Comparison of ENCODE assay signal across 30 cellular contexts in the genomic region with DNA sequence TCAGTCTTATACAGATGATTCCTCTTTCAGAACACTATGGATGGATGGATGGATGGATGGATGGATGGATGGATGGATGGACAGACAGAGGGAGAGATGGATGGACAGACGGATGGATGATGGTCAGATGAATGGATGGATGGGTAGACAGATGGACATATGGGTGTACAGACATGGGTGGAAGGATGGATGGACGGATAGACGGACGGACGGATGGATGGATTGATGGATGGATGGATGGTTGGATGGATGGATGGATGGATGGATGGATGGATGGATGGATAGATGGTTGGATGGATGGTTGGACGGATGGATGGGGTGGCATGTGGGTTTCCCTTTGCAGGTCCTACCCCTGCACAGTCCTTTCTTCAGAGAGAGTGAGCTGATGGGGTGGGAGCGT.
"Had no signal": no experiment of that assay in that cellular context is flagged by ENCODE, and none has a peak within 500 bp of the region (broad histone marks: within the 10 kb centered on the region; RNA-seq: fewer than 3 reads in every experiment).

No MANE protein-coding gene starts in this region.

- H3K27ac ChIP-seq: left lung, lower lobe of right lung, neutrophil, ovary, prostate gland, sigmoid colon, spleen, tibial nerve, vagina had no signal

- H3K9me3 Mint-ChIP-seq: neural crest cell; stimulated activated naive CD8-positive, alpha-beta T cell treated with anti-CD3 and anti-CD28 coated beads, Interleukin-15, amount 100 ng/mL, for 72 hours; type B pancreatic cell had no signal

- H3K36me3 Mint-ChIP-seq: naive thymus-derived CD8-positive, alpha-beta T cell; stimulated activated memory B cell treated with anti-CD40 and anti-IgM and Interleukin-4, amounts not matched to agents 10 μg/mL and 1 μg/mL and 100 μg/mL, for 72 hours; type B pancreatic cell had no signal

- H3K27ac Mint-ChIP-seq: naive thymus-derived CD8-positive, alpha-beta T cell; nephron; stimulated activated memory B cell treated with anti-CD40 and anti-IgM and Interleukin-4, amounts not matched to agents 10 μg/mL and 1 μg/mL and 100 μg/mL, for 72 hours; stimulated activated naive CD8-positive, alpha-beta T cell treated with anti-CD3 and anti-CD28 coated beads, Interleukin-15, amount 100 ng/mL, for 72 hours; type B pancreatic cell had no signal

- H3K4me3 Mint-ChIP-seq: naive thymus-derived CD8-positive, alpha-beta T cell; nephron; neural crest cell; stimulated activated memory B cell treated with anti-CD40 and anti-IgM and Interleukin-4, amounts not matched to agents 10 μg/mL and 1 μg/mL and 100 μg/mL, for 72 hours; stimulated activated naive CD8-positive, alpha-beta T cell treated with anti-CD3 and anti-CD28 coated beads, Interleukin-15, amount 100 ng/mL, for 72 hours; type B pancreatic cell had no signal

- H3K27me3 ChIP-seq: neutrophil, ovary, spleen, tibial nerve, vagina had no signal

- FAIRE-seq: keratinocyte, small intestine had no signal

- ATAC-seq: left colon; left lung; lower lobe of right lung; naive thymus-derived CD8-positive, alpha-beta T cell; right cardiac atrium; stimulated activated memory B cell treated with anti-CD40 and anti-IgM and Interleukin-4, amounts not matched to agents 10 μg/mL and 1 μg/mL and 100 μg/mL, for 72 hours; stimulated activated naive CD8-positive, alpha-beta T cell treated with anti-CD3 and anti-CD28 coated beads, Interleukin-15, amount 100 ng/mL, for 72 hours had no signal

- H3K9me3 ChIP-seq: lower lobe of right lung, neutrophil, ovary, prostate gland, sigmoid colon, tibial nerve, vagina had no signal

- H3K36me3 ChIP-seq: left lung, lower lobe of right lung, neutrophil, ovary, prostate gland, sigmoid colon, spleen, tibial nerve, vagina had no signal

- DNase-seq: hippocampal formation; left colon; left lung; mammary epithelial cell; mesenchymal stem cell; naive thymus-derived CD8-positive, alpha-beta T cell; occipital lobe; ovary; retina; right cardiac atrium; sigmoid colon; small intestine; stimulated activated CD4-positive, alpha-beta T cell treated with anti-CD3 and anti-CD28 coated beads, Interleukin-1b, Interleukin-23, amount 100 ng/mL, for 48 hours; stimulated activated CD4-positive, alpha-beta T cell treated with anti-CD3 and anti-CD28 coated beads, Interleukin-2, amount 100 ng/mL, for 48 hours; stimulated activated CD4-positive, alpha-beta T cell treated with anti-CD3 and anti-CD28 coated beads, Interleukin-4, amount 100 ng/mL, for 4 hours; stimulated activated CD8-positive, alpha-beta memory T cell treated with anti-CD3 and anti-CD28 coated beads, Interleukin-4, amount 100 ng/mL, for 48 hours; stimulated activated naive CD4-positive, alpha-beta T cell treated with Interleukin-2 at 50 U/mL for 16 hours; stimulated activated naive CD8-positive, alpha-beta T cell treated with anti-CD3 and anti-CD28 coated beads, Interleukin-15, amount 100 ng/mL, for 72 hours; substantia nigra had no signal

- H3K4me1 ChIP-seq: left lung, lower lobe of right lung, prostate gland, sigmoid colon, spleen, tibial nerve, vagina had no signal

- H3K4me1 Mint-ChIP-seq: naive thymus-derived CD8-positive, alpha-beta T cell; nephron; stimulated activated memory B cell treated with anti-CD40 and anti-IgM and Interleukin-4, amounts not matched to agents 10 μg/mL and 1 μg/mL and 100 μg/mL, for 72 hours; stimulated activated naive CD8-positive, alpha-beta T cell treated with anti-CD3 and anti-CD28 coated beads, Interleukin-15, amount 100 ng/mL, for 72 hours had no signal

- H3K4me3 ChIP-seq: left lung, lower lobe of right lung, ovary, prostate gland, sigmoid colon, spleen, tibial nerve, vagina had no signal

- H3K27me3 Mint-ChIP-seq: stimulated activated memory B cell treated with anti-CD40 and anti-IgM and Interleukin-4, amounts not matched to agents 10 μg/mL and 1 μg/mL and 100 μg/mL, for 72 hours; stimulated activated naive CD8-positive, alpha-beta T cell treated with anti-CD3 and anti-CD28 coated beads, Interleukin-15, amount 100 ng/mL, for 72 hours had no signal
